Comparison of ENCODE assay signal across 11 cellular contexts in genomic region chrX:40103565-40104323, GRCh38. TPM values are rescaled to one million over a fixed set of nuclear protein-coding genes. Genes with fewer than 3 reads are reported as not detected.
DNase-seq lines count a peak whose midpoint lies in the region; ATAC-seq and TF ChIP-seq lines count a peak whose summit lies in the region.
"Had no signal": no experiment of that assay in that cellular context is flagged by ENCODE, and none has a peak within 500 bp of the region (broad histone marks: within the 10 kb centered on the region; RNA-seq: fewer than 3 reads in every experiment).

No MANE protein-coding gene starts in this region.

- CTCF ChIA-PET in RWPE1 (lab: Yijun Ruan, JAX), result no interaction called here

- no peak for ATAC-seq in stimulated activated naive CD8-positive, alpha-beta T cell treated with anti-CD3 and anti-CD28 coated beads, Interleukin-15, Interleukin-2, amounts not matched to agents 100 U/mL and 50 U/mL, for 24 hours
- ATAC-seq: left lung, sciatic nerve had no signal

- peak overlapping the region; percentile 11 for H2BK120ac ChIP-seq in mesenchymal stem cell (ENCODE audit: low read depth, low read length)
- no peak overlapping the region for H2BK120ac ChIP-seq in trophoblast cell (ENCODE audit: insufficient read depth, low read length, poor library complexity)

- H2BK12ac ChIP-seq in mesenchymal stem cell (ENCODE audit: low read length in 2 of 2) (no peak overlapping the region), trophoblast cell (ENCODE audit: low read length) (no peak overlapping the region)

- H3K79me1 ChIP-seq in mesenchymal stem cell (replicated peaks; ENCODE audit: low read length, poor library complexity, severe bottlenecking) (peaks cover 6% of the 10 kb centered on the region), trophoblast cell (ENCODE audit: low read length) (peaks cover 8% of the 10 kb centered on the region)

- no peak overlapping the region for H3K27ac Mint-ChIP-seq in stimulated activated naive CD8-positive, alpha-beta T cell treated with anti-CD3 and anti-CD28 coated beads, Interleukin-15, Interleukin-2, amounts not matched to agents 100 ng/mL and 50 ng/mL, for 24 hours

- no peak overlapping the region for H3K4me3 ChIP-seq in mesenchymal stem cell (ENCODE audit: insufficient read depth in 1 of 2, low read depth in 1 of 2, low read length in 2 of 2)
- H3K4me3 ChIP-seq in trophoblast cell (ENCODE audit: low read depth, low read length), result no peak overlapping the region
- peak overlapping the region in 2 of 59 donors; percentile 57 to 65 for H3K4me3 ChIP-seq in dorsolateral prefrontal cortex

- H3K4me3 Mint-ChIP-seq in stimulated activated naive CD8-positive, alpha-beta T cell treated with anti-CD3 and anti-CD28 coated beads, Interleukin-15, Interleukin-2, amounts not matched to agents 100 ng/mL and 50 ng/mL, for 24 hours, result peak overlapping the region; percentile 17

- H4K12ac ChIP-seq in trophoblast cell (ENCODE audit: low read depth, low read length), result no peak overlapping the region

- peaks cover 26% of the 10 kb centered on the region for H3K4me1 Mint-ChIP-seq in stimulated activated naive CD8-positive, alpha-beta T cell treated with anti-CD3 and anti-CD28 coated beads, Interleukin-15, Interleukin-2, amounts not matched to agents 100 ng/mL and 50 ng/mL, for 24 hours (ENCODE audit: low read depth)

- H3K23ac ChIP-seq in mesenchymal stem cell (ENCODE audit: low read length in 2 of 2) (no peak overlapping the region), trophoblast cell (ENCODE audit: low read length) (no peak overlapping the region)

- H3K9ac ChIP-seq in mesenchymal stem cell (ENCODE audit: low read length), result no peak overlapping the region
- H3K9ac ChIP-seq in trophoblast cell (ENCODE audit: low read length), result no peak overlapping the region

- H3K9me3 ChIP-seq in mesenchymal stem cell (ENCODE audit: control insufficient read depth, low read length) (no peaks in the 10 kb centered on the region), trophoblast cell (ENCODE audit: insufficient read depth, low read depth, low read length) (no peaks in the 10 kb centered on the region)
- H3K9me3 ChIP-seq: left lung had no signal

- H2BK15ac ChIP-seq in mesenchymal stem cell (ENCODE audit: low read depth, poor library complexity, severe bottlenecking), result no peak overlapping the region

- H2AFZ ChIP-seq in mesenchymal stem cell (ENCODE audit: low read depth, low read length), result no peak overlapping the region
- H2AFZ ChIP-seq in trophoblast cell (ENCODE audit: insufficient read depth, low read length, poor library complexity), result no peak overlapping the region

- H3K18ac ChIP-seq in mesenchymal stem cell (ENCODE audit: low read depth in 1 of 2, low read length in 2 of 2), result no peak overlapping the region
- H3K18ac ChIP-seq in trophoblast cell (ENCODE audit: low read length), result no peak overlapping the region

- H3K36me3 ChIP-seq in mesenchymal stem cell (ENCODE audit: control insufficient read depth in 1 of 2, insufficient read depth in 2 of 2, low read depth in 1 of 2, low read length in 2 of 2), result peaks cover 0 to 3% of the 10 kb centered on the region in 2 experiments
- H3K36me3 ChIP-seq in trophoblast cell (ENCODE audit: control insufficient read depth in 1 of 2, insufficient read depth in 2 of 2, low read length in 2 of 2), result no peaks in the 10 kb centered on the region
- H3K36me3 ChIP-seq: left lung had no signal

- DNase-seq in stimulated activated naive CD8-positive, alpha-beta T cell treated with anti-CD3 and anti-CD28 coated beads, Interleukin-15, Interleukin-2, amounts not matched to agents 100 U/mL and 50 U/mL, for 24 hours, result no peak
- DNase-seq in RWPE1 (ENCODE audit: low spot score), result no peak
- DNase-seq in mesenchymal stem cell, result peak; percentile 20
- DNase-seq in islet precursor cell, result no peak
- no peak for DNase-seq in trophoblast cell
- DNase-seq in dorsolateral prefrontal cortex, result no peak
- no peak for DNase-seq in posterior vena cava (ENCODE audit: low spot score)
- DNase-seq: NCI-H1694 had no signal

- 42% methylated on average over 12 of the region's 22 CpGs for WGBS in mesenchymal stem cell
- WGBS in trophoblast cell (ENCODE audit: extremely low coverage, insufficient coverage, insufficient read length), result no CpG with 5 or more reads among the region's 22 CpGs

- H3K36me3 Mint-ChIP-seq in stimulated activated naive CD8-positive, alpha-beta T cell treated with anti-CD3 and anti-CD28 coated beads, Interleukin-15, Interleukin-2, amounts not matched to agents 100 ng/mL and 50 ng/mL, for 24 hours (ENCODE audit: low read depth), result no peaks in the 10 kb centered on the region

- H3K9me3 Mint-ChIP-seq in stimulated activated naive CD8-positive, alpha-beta T cell treated with anti-CD3 and anti-CD28 coated beads, Interleukin-15, Interleukin-2, amounts not matched to agents 100 ng/mL and 50 ng/mL, for 24 hours, result no peaks in the 10 kb centered on the region

- H3K27ac ChIP-seq in RWPE1 (peak overlapping the region; percentile 95; the same call in 1 of the 2 replicates), mesenchymal stem cell (ENCODE audit: low read length, poor library complexity, severe bottlenecking) (no peak overlapping the region), trophoblast cell (ENCODE audit: low read depth, low read length) (no peak overlapping the region), dorsolateral prefrontal cortex (no peak overlapping the region)

- no peak overlapping the region for H3K4me2 ChIP-seq in mesenchymal stem cell (ENCODE audit: low read length, poor library complexity, severe bottlenecking)
- H3K4me2 ChIP-seq in trophoblast cell (ENCODE audit: low read length), result no peak overlapping the region

- H3K4me1 ChIP-seq in mesenchymal stem cell (ENCODE audit: control insufficient read depth, insufficient read depth, low read depth, low read length), result peaks cover 34% of the 10 kb centered on the region
- H3K4me1 ChIP-seq in trophoblast cell (ENCODE audit: control insufficient read depth in 1 of 2, insufficient read depth in 2 of 2, low read length in 2 of 2), result peaks cover 21 to 52% of the 10 kb centered on the region in 2 experiments

- no peak overlapping the region for H2BK5ac ChIP-seq in mesenchymal stem cell (ENCODE audit: low read depth, low read length, poor library complexity, severe bottlenecking)
- no peak overlapping the region for H2BK5ac ChIP-seq in trophoblast cell (ENCODE audit: low read depth, low read length, poor library complexity)

- no peak overlapping the region for H4K91ac ChIP-seq in mesenchymal stem cell (ENCODE audit: low read length)
- H4K91ac ChIP-seq in trophoblast cell (ENCODE audit: low read depth, low read length), result no peak overlapping the region

- no peak for TF ChIP-seq CTCF in RWPE1 (conservative IDR thresholded peaks at IDR 0.05; ENCODE audit: low read depth)
- no peak for TF ChIP-seq CTCF in dorsolateral prefrontal cortex (IDR thresholded peaks at IDR 0.05 in 54 of 56, conservative IDR thresholded peaks at IDR 0.05 in 2 of 56; ENCODE audit: low read depth in 1 of 56, partially characterized antibody in 56 of 56)

- no peaks in the 10 kb centered on the region for H3K79me2 ChIP-seq in trophoblast cell (ENCODE audit: control insufficient read depth, insufficient read depth, low read length, poor library complexity)

- POLR2A ChIA-PET in RWPE1 (lab: Yijun Ruan, JAX; ENCODE audit: low non-redundant PET), result no interaction called here

- no peaks in the 10 kb centered on the region for H3K27me3 Mint-ChIP-seq in stimulated activated naive CD8-positive, alpha-beta T cell treated with anti-CD3 and anti-CD28 coated beads, Interleukin-15, Interleukin-2, amounts not matched to agents 100 ng/mL and 50 ng/mL, for 24 hours

- H2AK5ac ChIP-seq in mesenchymal stem cell (ENCODE audit: low read length, severe bottlenecking) (no peak overlapping the region), trophoblast cell (ENCODE audit: low read length) (no peak overlapping the region)

- no peak overlapping the region for H4K8ac ChIP-seq in mesenchymal stem cell (ENCODE audit: low read length)
- H4K8ac ChIP-seq in trophoblast cell (ENCODE audit: low read depth, low read length), result no peak overlapping the region

- H3K4ac ChIP-seq in mesenchymal stem cell (ENCODE audit: low read depth in 1 of 2, low read length in 2 of 2) (no peak overlapping the region), trophoblast cell (ENCODE audit: low read depth, low read length) (no peak overlapping the region)

- H3K27me3 ChIP-seq in mesenchymal stem cell (ENCODE audit: control insufficient read depth in 1 of 2, insufficient read depth in 1 of 2, low read length in 2 of 2) (peaks cover 0 to 52% of the 10 kb centered on the region in 2 experiments), trophoblast cell (ENCODE audit: insufficient read depth, low read length) (peaks cover 31% of the 10 kb centered on the region), dorsolateral prefrontal cortex (peaks cover 0 to 100% (median 78%) of the 10 kb centered on the region in 45 donors)

- H3K14ac ChIP-seq in mesenchymal stem cell (ENCODE audit: low read length in 2 of 2) (no peak overlapping the region), trophoblast cell (ENCODE audit: low read length) (no peak overlapping the region)

- intact Hi-C loops in dorsolateral prefrontal cortex (cut with DNase I) (loop anchor here (5.0 to 10.0 kb wide), 4 partner anchors 164 to 1299 kb away; partner anchors contain the start of gene MID1IP1 (in 1 of the 2)), posterior vena cava (cut with DNase I) (loop anchor here in 1 of 2 donors (10.0 kb wide), 1 partner anchor 51 kb away; no protein-coding TSS in a partner anchor)

RNA-seq across cellular contexts. Expression of gene BCOR, which starts 6.0 kb away (rescaled TPM):
- polyA plus RNA-seq in mesenchymal stem cell (2013, experiment 1 of 2), result 16.0 TPM
- polyA plus RNA-seq in mesenchymal stem cell (2013, experiment 2 of 2), result 14.9 TPM
- polyA plus RNA-seq in trophoblast cell (2013), result 5.9 and 6.1 TPM in 2 replicates
- total RNA-seq in dorsolateral prefrontal cortex, result 10 to 100 TPM; 10.5 to 38.3 (median 19.7) TPM
- total RNA-seq in posterior vena cava, result 10 to 100 TPM; 22.8 to 23.7 TPM
